12 cellular contexts compared by ENCODE assay signal in the genomic region with DNA sequence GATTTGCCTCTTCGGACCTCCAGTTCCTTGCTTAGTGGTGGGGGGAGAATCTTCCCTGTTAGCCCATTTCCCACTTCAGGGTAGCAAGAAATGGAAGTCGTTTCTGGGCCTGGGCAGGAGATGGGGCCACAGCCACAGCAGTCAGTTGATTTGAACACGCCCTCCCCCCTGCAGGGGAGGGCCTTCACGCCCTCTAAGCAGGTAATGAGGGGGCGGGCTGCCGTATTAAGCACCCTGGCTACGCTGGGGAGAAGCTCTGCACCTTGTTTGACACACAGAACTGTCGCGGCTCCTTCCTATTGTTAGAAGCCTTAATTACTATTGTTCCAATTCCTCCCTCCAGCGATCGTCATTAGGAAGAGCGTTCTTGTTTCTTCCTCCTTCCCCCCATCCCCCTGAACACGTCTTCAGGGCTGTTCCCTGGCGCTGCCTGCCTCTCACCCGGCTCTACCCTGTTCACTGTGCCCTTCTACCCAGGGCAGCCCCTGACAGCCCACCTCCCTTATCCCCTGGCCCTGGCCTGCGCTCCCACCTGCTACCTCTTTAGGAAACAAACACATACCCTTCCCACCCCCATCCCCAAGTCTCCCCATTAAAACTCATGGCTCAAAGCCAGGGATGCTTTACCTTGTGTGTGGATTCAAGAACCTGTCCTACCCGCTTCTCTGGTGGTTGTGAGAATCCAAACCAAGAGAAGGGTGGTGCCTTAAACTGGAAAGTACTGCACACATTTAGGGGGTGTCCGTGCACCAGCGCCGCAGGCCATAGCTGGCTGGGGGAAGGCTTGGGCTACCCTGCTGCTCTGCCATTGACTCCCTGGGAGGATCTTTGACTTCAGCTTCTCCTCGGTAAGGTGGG.
DNase-seq lines count a peak whose midpoint lies in the region; ATAC-seq, FAIRE-seq and TF ChIP-seq lines count a peak whose summit lies in the region.
"Had no signal": no experiment of that assay in that cellular context is flagged by ENCODE, and none has a peak within 500 bp of the region (broad histone marks: within the 10 kb centered on the region; RNA-seq: fewer than 3 reads in every experiment).

No MANE protein-coding gene starts in this region.

- ATAC-seq in heart right ventricle (no peak), Right ventricle myocardium inferior (no peak)
- ATAC-seq: natural killer cell treated with Interleukin-12 subunit alpha and Interleukin-12 subunit beta and Interleukin-15 and Interleukin-18, amount 100 ng/mL, for 72 hours had no signal

- H3K27me3 ChIP-seq in heart right ventricle = no peaks in the 10 kb centered on the region
- H3K27me3 ChIP-seq: ascending aorta had no signal

- no peak for TF ChIP-seq CTCF in heart right ventricle (IDR thresholded peaks at IDR 0.05)

- H3K4me1 ChIP-seq in heart right ventricle = peaks cover 28 to 89% (median 72%) of the 10 kb centered on the region in 9 donors

- H3K27ac ChIP-seq in heart right ventricle = peak overlapping the region; percentile 25 to 95 (median 87)

- H3K9me3 ChIP-seq in heart right ventricle = no peaks in the 10 kb centered on the region
- H3K9me3 ChIP-seq: ascending aorta had no signal

- H3K36me3 ChIP-seq in heart right ventricle = peaks cover 0 to 24% (median 0%) of the 10 kb centered on the region in 9 donors
- H3K36me3 ChIP-seq: ascending aorta had no signal

- intact Hi-C loops in heart right ventricle (cut with DNase I) = no loop called here
- intact Hi-C loops in Right ventricle myocardium inferior (cut with DNase I) = no loop called here

- peak; percentile 75 for FAIRE-seq in urothelium cell line (lab: Jason Lieb, UNC)

- DNase-seq in heart right ventricle (no peak), Right ventricle myocardium inferior (ENCODE audit: missing footprints) (no peak), NCI-H2171 treated with DMSO at 0.1 percent for 48 hours (lab: John Stamatoyannopoulos, UW) (peak; percentile 78), germinal center (ENCODE audit: low spot score) (peak; percentile 51), urothelium cell line (ENCODE audit: low spot score) (no peak), SKM-1 (lab: John Stamatoyannopoulos, UW; ENCODE audit: unreplicated experiment) (no peak), inferior parietal cortex (ENCODE audit: extremely low spot score) (no peak)
- DNase-seq in stimulated activated CD4-positive, alpha-beta T cell treated with anti-CD3 and anti-CD28 coated beads, Interleukin-15, amount 100 ng/mL, for 24 hours = no peak
- DNase-seq: MV-4-11, SHP77 had no signal

- no peak overlapping the region for H3K4me3 ChIP-seq in heart right ventricle
- H3K4me3 ChIP-seq: ascending aorta had no signal

- WGBS in heart right ventricle, 2 donors = 73 to 79% methylated on average over 21 of the region's 21 CpGs

Comparison
In these comparisons a context has a peak if more than half of its experiments do, and no peak if none do; other contexts are left out.
1. DNase-seq: peak in NCI-H2171 treated with DMSO at 0.1 percent for 48 hours (single experiment) and germinal center (single experiment); none in heart right ventricle (0 of 2), Right ventricle myocardium inferior (single experiment), urothelium cell line (single experiment), SKM-1 (single experiment), stimulated activated CD4-positive, alpha-beta T cell treated with anti-CD3 and anti-CD28 coated beads, Interleukin-15, amount 100 ng/mL, for 24 hours (single experiment) and inferior parietal cortex (single experiment).